In the genomic region with DNA sequence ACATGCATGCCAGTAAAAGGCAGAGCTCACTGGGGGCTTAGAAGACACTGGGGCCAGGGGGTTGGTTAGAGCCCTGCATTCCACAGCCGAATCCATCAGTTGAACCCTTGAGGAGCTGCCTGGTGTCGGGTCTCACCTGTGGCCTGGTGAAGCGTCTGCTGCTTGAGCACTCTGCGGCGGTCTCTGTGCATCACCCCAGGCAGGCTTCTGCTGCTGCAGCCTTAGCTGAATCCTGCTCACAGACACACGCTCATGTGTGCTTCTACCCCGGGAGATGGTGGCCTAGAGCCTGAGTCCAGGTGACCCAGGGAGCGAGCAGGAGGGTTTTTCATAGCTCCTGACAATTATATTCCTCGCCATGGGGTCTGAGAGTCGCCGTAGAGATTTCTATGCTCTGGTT, we compare ENCODE assay signal across 22 cellular contexts.
DNase-seq lines count a peak whose midpoint lies in the region; ATAC-seq and TF ChIP-seq lines count a peak whose summit lies in the region.
"Had no signal": no experiment of that assay in that cellular context is flagged by ENCODE, and none has a peak within 500 bp of the region (broad histone marks: within the 10 kb centered on the region; RNA-seq: fewer than 3 reads in every experiment).

No MANE protein-coding gene starts in this region.

- H3K36me3 ChIP-seq in SK-N-SH (replicated peaks in 1 of 2; ENCODE audit: control insufficient read depth in 1 of 2, insufficient read depth in 2 of 2, low read length in 1 of 2), result peaks cover 0 to 10% of the 10 kb centered on the region in 2 experiments

- H3K4me3 Mint-ChIP-seq in glutamatergic neuron (ENCODE audit: unreplicated experiment), result no peak overlapping the region
- H3K4me3 Mint-ChIP-seq in stimulated activated naive B cell treated with anti-CD40 and anti-IgM and Interleukin-4, amounts not matched to agents 10 μg/mL and 1 μg/mL and 100 μg/mL, for 72 hours, result no peak overlapping the region
- H3K4me3 Mint-ChIP-seq: CD4-positive, alpha-beta memory T cell; dendritic cell treated with granulocyte-macrophage colony-stimulating factor and Interleukin-4, amounts not matched to agents 40 ng/mL and 50 ng/mL, for 4 days; GM23338; nephron progenitor cell; stimulated activated naive CD8-positive, alpha-beta T cell treated with anti-CD3 and anti-CD28 coated beads, Interleukin-15, Interleukin-2, amounts not matched to agents 100 ng/mL and 50 ng/mL, for 24 hours; T-helper 17 cell had no signal

- peaks cover 2% of the 10 kb centered on the region for H3K9me3 Mint-ChIP-seq in glutamatergic neuron (ENCODE audit: unreplicated experiment)
- H3K9me3 Mint-ChIP-seq in stimulated activated naive B cell treated with anti-CD40 and anti-IgM and Interleukin-4, amounts not matched to agents 10 μg/mL and 1 μg/mL and 100 μg/mL, for 72 hours, result no peaks in the 10 kb centered on the region
- H3K9me3 Mint-ChIP-seq: CD4-positive, alpha-beta memory T cell; dendritic cell treated with granulocyte-macrophage colony-stimulating factor and Interleukin-4, amounts not matched to agents 40 ng/mL and 50 ng/mL, for 4 days; GM23338; nephron progenitor cell; stimulated activated naive CD8-positive, alpha-beta T cell treated with anti-CD3 and anti-CD28 coated beads, Interleukin-15, Interleukin-2, amounts not matched to agents 100 ng/mL and 50 ng/mL, for 24 hours had no signal

- H3K27me3 Mint-ChIP-seq in glutamatergic neuron (ENCODE audit: unreplicated experiment), result peaks cover 3% of the 10 kb centered on the region
- no peaks in the 10 kb centered on the region for H3K27me3 Mint-ChIP-seq in stimulated activated naive B cell treated with anti-CD40 and anti-IgM and Interleukin-4, amounts not matched to agents 10 μg/mL and 1 μg/mL and 100 μg/mL, for 72 hours
- H3K27me3 Mint-ChIP-seq: CD4-positive, alpha-beta memory T cell; dendritic cell treated with granulocyte-macrophage colony-stimulating factor and Interleukin-4, amounts not matched to agents 40 ng/mL and 50 ng/mL, for 4 days; stimulated activated naive CD8-positive, alpha-beta T cell treated with anti-CD3 and anti-CD28 coated beads, Interleukin-15, Interleukin-2, amounts not matched to agents 100 ng/mL and 50 ng/mL, for 24 hours; T-helper 17 cell had no signal

- H3K27ac ChIP-seq in SK-N-SH (ENCODE audit: low read depth in 2 of 2, low read length in 1 of 2), result no peak overlapping the region; a peak in 1 of 4 replicates
- H3K27ac ChIP-seq: foreskin keratinocyte, SK-N-MC had no signal

- no peak overlapping the region for H3K4me2 ChIP-seq in SK-N-SH
- H3K4me2 ChIP-seq: GM23338 had no signal

- TF ChIP-seq RAD21 in SK-N-SH (IDR thresholded peaks at IDR 0.05; ENCODE audit: low read length), result no peak

- H3K36me3 Mint-ChIP-seq in glutamatergic neuron (ENCODE audit: unreplicated experiment), result no peaks in the 10 kb centered on the region
- peaks cover 9 to 44% of the 10 kb centered on the region in 2 donors for H3K36me3 Mint-ChIP-seq in stimulated activated naive B cell treated with anti-CD40 and anti-IgM and Interleukin-4, amounts not matched to agents 10 μg/mL and 1 μg/mL and 100 μg/mL, for 72 hours

- no peak for TF ChIP-seq CTCF in SK-N-SH (IDR thresholded peaks at IDR 0.05)
- TF ChIP-seq CTCF in glutamatergic neuron (IDR thresholded peaks at IDR 0.05; ENCODE audit: partially characterized antibody, unreplicated experiment), result no peak

- intact Hi-C loops in posterior vena cava (cut with DNase I), result no loop called here

- H3K9ac ChIP-seq in SK-N-SH, result no peak overlapping the region

- H4K20me1 ChIP-seq in SK-N-SH (ENCODE audit: insufficient read depth), result no peaks in the 10 kb centered on the region

- DNase-seq in SK-N-SH (no peak), NCI-H2227 treated with DMSO at 0.1 percent for 48 hours (lab: John Stamatoyannopoulos, UW) (peak; percentile 35), glutamatergic neuron (no peak), posterior vena cava (ENCODE audit: low spot score) (no peak)
- no peak for DNase-seq in stimulated activated naive B cell treated with anti-CD40 and anti-IgM and Interleukin-4, amounts not matched to agents 10 μg/mL and 1 μg/mL and 100 μg/mL, for 72 hours
- DNase-seq: activated T-cell treated with anti-CD3 and anti-CD28 coated beads, Interleukin-2, amount 50 U/mL, for 48 hours; CD4-positive, alpha-beta memory T cell; left cardiac atrium; NCI-H187; NCI-H774; nephron progenitor cell; stimulated activated CD4-positive, alpha-beta T cell treated with anti-CD3 and anti-CD28 coated beads, Interleukin-1b, Interleukin-23, amount 100 ng/mL, for 48 hours; T-helper 17 cell had no signal

- H3K27me3 ChIP-seq in SK-N-SH (ENCODE audit: insufficient read depth), result no peaks in the 10 kb centered on the region
- H3K27me3 ChIP-seq: foreskin keratinocyte had no signal

- H3K9me2 ChIP-seq in SK-N-SH, result no peaks in the 10 kb centered on the region

- CTCF ChIA-PET in SK-N-SH (lab: Yijun Ruan, JAX), result interaction anchor here (1.0 to 6.9 kb wide), 5 partner anchors 34 to 453 kb away, joined by 3 to 63 read pairs (median 5); no protein-coding TSS in a partner anchor

- H3K4me3 ChIP-seq in SK-N-SH (ENCODE audit: low read depth in 2 of 2, low read length in 1 of 2), result no peak overlapping the region
- H3K4me3 ChIP-seq: GM23338, SK-N-MC, smooth muscle cell had no signal

- H3K27ac Mint-ChIP-seq in glutamatergic neuron (ENCODE audit: unreplicated experiment), result peak overlapping the region; percentile 59
- peak overlapping the region; percentile 14 for H3K27ac Mint-ChIP-seq in stimulated activated naive B cell treated with anti-CD40 and anti-IgM and Interleukin-4, amounts not matched to agents 10 μg/mL and 1 μg/mL and 100 μg/mL, for 72 hours
- H3K27ac Mint-ChIP-seq: GM23338; stimulated activated naive CD8-positive, alpha-beta T cell treated with anti-CD3 and anti-CD28 coated beads, Interleukin-15, Interleukin-2, amounts not matched to agents 100 ng/mL and 50 ng/mL, for 24 hours; T-helper 17 cell had no signal

- no peaks in the 10 kb centered on the region for H3F3A ChIP-seq in SK-N-SH (replicated peaks; ENCODE audit: insufficient read depth)

- WGBS in SK-N-SH (ENCODE audit: low lambda C conversion rate), result 86% methylated on average over 10 of the region's 11 CpGs

- H3K79me2 ChIP-seq in SK-N-SH (ENCODE audit: insufficient read depth), result no peaks in the 10 kb centered on the region

- POLR2A ChIA-PET in SK-N-SH (lab: Yijun Ruan, JAX), result interaction anchor here (1.2 kb wide), 1 partner anchor 326 kb away, joined by 3 read pairs; no protein-coding TSS in a partner anchor

- H3K9me3 ChIP-seq in SK-N-SH, result no peaks in the 10 kb centered on the region

- ATAC-seq in SK-N-SH treated with all-trans-retinoic acid at 6 μM for 48 hours (peak; percentile 9; the same call in 2 of the 3 replicates), HG02840 (IDR thresholded peaks at IDR 0.05; ENCODE audit: low FRiP score, unreplicated experiment) (no peak)
- ATAC-seq in stimulated activated naive B cell treated with anti-CD40 and anti-IgM and Interleukin-4, amounts not matched to agents 10 μg/mL and 1 μg/mL and 100 μg/mL, for 72 hours (replicated peaks), result no peak
- ATAC-seq: esophagus mucosa, foreskin keratinocyte, GM23338, left cardiac atrium, T-helper 17 cell had no signal

- TF ChIP-seq EP300 in SK-N-SH (IDR thresholded peaks at IDR 0.05; ENCODE audit: borderline replicate concordance in 1 of 2, low read depth in 1 of 2, low read length in 1 of 2), result no peak

- H3K4me1 Mint-ChIP-seq in glutamatergic neuron (ENCODE audit: low read depth, unreplicated experiment), result peaks cover 22% of the 10 kb centered on the region
- peaks cover under 1 to 3% of the 10 kb centered on the region in 2 donors for H3K4me1 Mint-ChIP-seq in stimulated activated naive B cell treated with anti-CD40 and anti-IgM and Interleukin-4, amounts not matched to agents 10 μg/mL and 1 μg/mL and 100 μg/mL, for 72 hours

- peaks cover 5 to 19% of the 10 kb centered on the region in 2 experiments; a peak in 1 of 4 replicates for H3K4me1 ChIP-seq in SK-N-SH (ENCODE audit: control insufficient read depth in 1 of 2, insufficient read depth in 2 of 2, low read depth in 1 of 2, low read length in 1 of 2)
- H3K4me1 ChIP-seq: foreskin keratinocyte had no signal

- H2AFZ ChIP-seq in SK-N-SH (ENCODE audit: low read depth), result no peak overlapping the region
- H2AFZ ChIP-seq: GM23338 had no signal

TF ChIP-seq in SK-N-SH treated with all-trans-retinoic acid at 6 μM for 48 hours, 23 proteins besides CTCF, POLR2A, EP300 and RAD21 (continues in another document):
- TF ChIP-seq PPARA (CRISPR knock-in tag; IDR thresholded peaks at IDR 0.05; ENCODE audit: borderline replicate concordance) (no peak), ESRRG (CRISPR knock-in tag; IDR thresholded peaks at IDR 0.05) (no peak), RARB (CRISPR knock-in tag; IDR thresholded peaks at IDR 0.05) (no peak), ARNTL (CRISPR knock-in tag; IDR thresholded peaks at IDR 0.05; ENCODE audit: borderline replicate concordance, low read depth) (no peak)
- TF ChIP-seq, protein P1, sequence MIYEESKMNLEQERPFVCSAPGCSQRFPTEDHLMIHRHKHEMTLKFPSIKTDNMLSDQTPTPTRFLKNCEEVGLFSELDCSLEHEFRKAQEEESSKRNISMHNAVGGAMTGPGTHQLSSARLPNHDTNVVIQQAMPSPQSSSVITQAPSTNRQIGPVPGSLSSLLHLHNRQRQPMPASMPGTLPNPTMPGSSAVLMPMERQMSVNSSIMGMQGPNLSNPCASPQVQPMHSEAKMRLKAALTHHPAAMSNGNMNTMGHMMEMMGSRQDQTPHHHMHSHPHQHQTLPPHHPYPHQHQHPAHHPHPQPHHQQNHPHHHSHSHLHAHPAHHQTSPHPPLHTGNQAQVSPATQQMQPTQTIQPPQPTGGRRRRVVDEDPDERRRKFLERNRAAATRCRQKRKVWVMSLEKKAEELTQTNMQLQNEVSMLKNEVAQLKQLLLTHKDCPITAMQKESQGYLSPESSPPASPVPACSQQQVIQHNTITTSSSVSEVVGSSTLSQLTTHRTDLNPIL (CRISPR knock-in tag; IDR thresholded peaks at IDR 0.05; ENCODE audit: low read depth), result no peak

TF ChIP-seq in SK-N-SH, 30 proteins besides CTCF, POLR2A, EP300 and RAD21:
- TF ChIP-seq ELF1 (IDR thresholded peaks at IDR 0.05) (no peak), MEF2A (IDR thresholded peaks at IDR 0.05; ENCODE audit: borderline replicate concordance, low read depth) (no peak), RFX5 (IDR thresholded peaks at IDR 0.05; ENCODE audit: low read length) (no peak)
- TF ChIP-seq, protein P2, sequence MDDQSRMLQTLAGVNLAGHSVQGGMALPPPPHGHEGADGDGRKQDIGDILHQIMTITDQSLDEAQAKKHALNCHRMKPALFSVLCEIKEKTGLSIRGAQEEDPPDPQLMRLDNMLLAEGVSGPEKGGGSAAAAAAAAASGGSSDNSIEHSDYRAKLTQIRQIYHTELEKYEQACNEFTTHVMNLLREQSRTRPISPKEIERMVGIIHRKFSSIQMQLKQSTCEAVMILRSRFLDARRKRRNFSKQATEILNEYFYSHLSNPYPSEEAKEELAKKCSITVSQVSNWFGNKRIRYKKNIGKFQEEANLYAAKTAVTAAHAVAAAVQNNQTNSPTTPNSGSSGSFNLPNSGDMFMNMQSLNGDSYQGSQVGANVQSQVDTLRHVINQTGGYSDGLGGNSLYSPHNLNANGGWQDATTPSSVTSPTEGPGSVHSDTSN (IDR thresholded peaks at IDR 0.05), result no peak
